8 cellular contexts compared by ENCODE assay signal in the genomic region with DNA sequence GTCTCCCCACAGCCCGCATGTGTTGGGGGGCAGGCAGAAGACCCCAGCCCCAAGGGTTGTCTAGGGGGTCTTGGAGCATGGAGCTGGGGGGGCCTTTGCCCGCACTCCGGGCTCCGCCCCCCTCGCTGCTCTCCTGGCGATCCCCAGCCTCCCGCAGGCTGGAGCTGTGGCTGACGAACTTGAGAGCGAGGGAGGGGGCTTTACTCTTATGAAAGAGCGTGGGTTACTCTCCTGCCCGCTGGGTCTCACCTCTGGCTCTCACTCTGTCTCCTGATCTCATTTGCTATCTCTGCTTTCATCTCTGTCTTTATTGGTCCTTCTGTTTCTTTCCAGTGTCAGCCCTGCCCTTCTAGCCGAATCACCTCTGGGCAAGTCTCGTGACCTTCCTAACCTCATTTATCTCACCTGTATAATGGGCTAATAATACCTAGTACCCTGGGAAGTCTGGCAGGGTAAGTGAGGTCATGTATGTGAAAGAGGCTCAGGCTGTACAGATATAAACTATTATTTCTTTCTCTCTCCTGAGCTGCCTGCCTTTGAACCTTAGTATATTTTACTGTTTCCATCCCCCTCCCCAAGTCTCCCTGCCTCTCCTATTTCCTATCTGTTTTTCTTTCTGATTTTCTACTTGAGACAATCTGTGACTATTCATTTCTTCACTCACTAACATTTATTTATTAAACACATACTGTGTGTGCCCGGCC. TPM values are rescaled to one million over a fixed set of nuclear protein-coding genes. Genes with fewer than 3 reads are reported as not detected.
A peak's percentile ranks its signal among the peaks of the same experiment; 100 is the strongest.
DNase-seq lines count a peak whose midpoint lies in the region; ATAC-seq, FAIRE-seq and TF ChIP-seq lines count a peak whose summit lies in the region.

No MANE protein-coding gene starts in this region.

- H3K27me3 ChIP-seq in astrocyte (ENCODE audit: insufficient read depth, low read length) (no peaks in the 10 kb centered on the region), kidney epithelial cell (ENCODE audit: control insufficient read depth, insufficient read depth, low read length) (no peaks in the 10 kb centered on the region)

- H3K27ac Mint-ChIP-seq in astrocyte (ENCODE audit: unreplicated experiment): peak overlapping the region; percentile 8

- peaks cover 26% of the 10 kb centered on the region for H3K4me1 ChIP-seq in astrocyte (ENCODE audit: insufficient read depth, low read length)

- H2AFZ ChIP-seq in astrocyte (ENCODE audit: low read depth, low read length): peak overlapping the region; percentile 45

- H3K36me3 Mint-ChIP-seq in astrocyte (ENCODE audit: low read depth, unreplicated experiment): peaks cover 11% of the 10 kb centered on the region

- H3K4me2 ChIP-seq in astrocyte (ENCODE audit: low read length): peak overlapping the region; percentile 97

- intact Hi-C loops in Right ventricle myocardium inferior (cut with DNase I): loop anchor here (5.0 kb wide), 1 partner anchor 102 kb away; a partner anchor contains a TSS
- intact Hi-C loops in cardiac septum (cut with DNase I): loop anchor here (5.0 kb wide), 1 partner anchor 47 kb away; no protein-coding TSS in a partner anchor

- peak overlapping the region; percentile 89 for H3K9ac ChIP-seq in astrocyte (ENCODE audit: low read length)

- no peaks in the 10 kb centered on the region for H3K27me3 Mint-ChIP-seq in astrocyte (ENCODE audit: low read depth, unreplicated experiment)

- ATAC-seq in Right ventricle myocardium inferior (peak; percentile 2), HG03045 (IDR thresholded peaks at IDR 0.05; ENCODE audit: unreplicated experiment) (no peak)

- H3K4me3 Mint-ChIP-seq in astrocyte (ENCODE audit: unreplicated experiment): peak overlapping the region; percentile 88

- H3K4me1 Mint-ChIP-seq in astrocyte (ENCODE audit: low read depth, unreplicated experiment): peaks cover 11% of the 10 kb centered on the region

- peaks cover 4% of the 10 kb centered on the region for H3K36me3 ChIP-seq in astrocyte (ENCODE audit: insufficient read depth, low read length)
- no peaks in the 10 kb centered on the region for H3K36me3 ChIP-seq in kidney epithelial cell (ENCODE audit: control insufficient read depth, insufficient read depth, low read length)

- TF ChIP-seq CTCF in astrocyte (IDR thresholded peaks at IDR 0.05; ENCODE audit: insufficient read depth, low read depth, low read length): no peak
- no peak for TF ChIP-seq CTCF in kidney epithelial cell (IDR thresholded peaks at IDR 0.05; ENCODE audit: insufficient read depth, low read length, poor library complexity, severe bottlenecking)

- H3K9me3 Mint-ChIP-seq in astrocyte (ENCODE audit: unreplicated experiment): no peaks in the 10 kb centered on the region

- H4K20me1 ChIP-seq in astrocyte (ENCODE audit: insufficient read depth, low read length): peaks cover 53% of the 10 kb centered on the region

- H3K9me3 ChIP-seq in astrocyte (ENCODE audit: insufficient read depth, low read depth, low read length): no peaks in the 10 kb centered on the region

- H3K4me3 ChIP-seq in astrocyte (ENCODE audit: insufficient read depth, low read depth, low read length) (peak overlapping the region; percentile 85), kidney epithelial cell (ENCODE audit: low read depth, low read length) (peak overlapping the region; percentile 90)

- FAIRE-seq in astrocyte (lab: Jason Lieb, UNC): no peak

- DNase-seq in Right ventricle myocardium inferior (ENCODE audit: missing footprints): peak; percentile 68
- DNase-seq in cardiac septum (ENCODE audit: low spot score): no peak
- peak; percentile 15 for DNase-seq in NCI-H146 (lab: John Stamatoyannopoulos, UW)
- DNase-seq in astrocyte (ENCODE audit: low read depth): no peak
- no peak for DNase-seq in kidney epithelial cell (ENCODE audit: low read depth)
- peak in 1 of 49 donors; percentile 46 for DNase-seq in substantia nigra (lab: John Stamatoyannopoulos, UW)
- DNase-seq in HuH-7 (ENCODE audit: low spot score): no peak

- peaks cover 18% of the 10 kb centered on the region for H3K79me2 ChIP-seq in astrocyte (ENCODE audit: insufficient read depth, low read length)

- H3K27ac ChIP-seq in astrocyte (ENCODE audit: low read depth, low read length): peak overlapping the region; percentile 66
- peak overlapping the region; percentile 42 for H3K27ac ChIP-seq in substantia nigra (ENCODE audit: low read depth, low read length, poor library complexity, severe bottlenecking)

RNA-seq across cellular contexts. Expression of a gene that starts 0.7 kb away (rescaled TPM):
- total RNA-seq in Right ventricle myocardium inferior (2.1 TPM), cardiac septum (1.9 TPM), astrocyte (11.8 TPM in 2 replicates), kidney epithelial cell (16.8 and 19.9 TPM in 2 replicates)

RNA-seq across cellular contexts. Expression of a gene that starts 13.1 kb away (rescaled TPM):
- total RNA-seq in Right ventricle myocardium inferior (101 TPM), cardiac septum (69.9 TPM), astrocyte (66.8 and 68.3 TPM in 2 replicates), kidney epithelial cell (186 and 209 TPM in 2 replicates)

RNA-seq across cellular contexts. Expression of a gene that starts 14.4 kb away (rescaled TPM):
- total RNA-seq in Right ventricle myocardium inferior (1.1 TPM), cardiac septum (1.2 TPM), astrocyte (2.9 and 3.4 TPM in 2 replicates), kidney epithelial cell (1.6 and 1.7 TPM in 2 replicates)

RNA-seq across cellular contexts. Expression of a gene that starts 30.6 kb away (rescaled TPM):
- total RNA-seq in Right ventricle myocardium inferior (not detected), cardiac septum (not detected), astrocyte (not detected in 2 replicates), kidney epithelial cell (not detected in 2 replicates)

RNA-seq across cellular contexts. Expression of a gene that starts 30.7 kb away (rescaled TPM):
- total RNA-seq in Right ventricle myocardium inferior (0.35 TPM), cardiac septum (0.51 TPM), astrocyte (0.34 and 0.36 TPM in 2 replicates), kidney epithelial cell (0.27 TPM in 1 of 2 replicates, not detected in the other)

Comparison
In these comparisons a context has a peak if more than half of its experiments do, and no peak if none do; other contexts are left out.
1. DNase-seq: peak in Right ventricle myocardium inferior (single experiment) and NCI-H146 (single experiment); none in cardiac septum (single experiment), astrocyte (single experiment), kidney epithelial cell (single experiment) and HuH-7 (single experiment).